14 cellular contexts compared by ENCODE assay signal in the genomic region with DNA sequence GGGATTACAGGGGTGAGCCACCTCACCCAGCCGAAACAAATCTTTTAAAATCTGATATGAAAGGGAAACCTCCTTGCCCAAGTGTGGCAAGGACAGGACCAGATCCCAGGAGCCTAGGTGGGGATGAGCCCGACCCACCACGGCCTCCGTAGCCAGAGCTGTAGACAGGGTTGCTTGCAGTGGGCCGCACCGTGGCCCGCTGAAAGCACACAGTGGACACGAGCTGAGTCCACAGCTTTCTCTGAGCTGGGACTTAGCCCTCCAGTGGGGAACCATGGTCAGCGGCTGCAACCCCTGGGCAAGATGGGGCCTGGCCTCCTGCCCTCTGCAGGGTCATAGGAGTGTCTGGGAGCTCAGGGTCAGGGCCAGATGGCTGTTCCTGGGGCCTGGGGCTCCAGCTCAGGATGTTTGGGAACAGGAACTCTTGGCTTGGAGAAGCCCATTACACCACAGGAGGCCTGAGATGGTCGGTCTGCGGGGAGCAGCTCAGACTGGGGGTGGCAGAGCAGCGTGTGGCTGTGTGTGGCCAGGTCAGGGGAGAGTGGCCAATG. TPM values are rescaled to one million over a fixed set of nuclear protein-coding genes. Genes with fewer than 3 reads are reported as not detected.
"Had no signal": no experiment of that assay in that cellular context is flagged by ENCODE, and none has a peak within 500 bp of the region (broad histone marks: within the 10 kb centered on the region; RNA-seq: fewer than 3 reads in every experiment).

No MANE protein-coding gene starts in this region.

- H3K27me3 ChIP-seq: body of pancreas, gastrocnemius medialis, heart right ventricle had no signal

- H3K9me3 Mint-ChIP-seq: nephron had no signal

- H3K36me3 ChIP-seq: gastrocnemius medialis, heart right ventricle had no signal

- H3K27ac ChIP-seq: epithelial cell of prostate, gastrocnemius medialis, heart right ventricle had no signal

- H3K9me3 ChIP-seq: body of pancreas, gastrocnemius medialis, heart right ventricle had no signal

- H3K4me1 Mint-ChIP-seq: nephron had no signal

- H3K4me3 ChIP-seq: body of pancreas, gastrocnemius medialis, heart right ventricle had no signal

- DNase-seq: body of pancreas; central memory CD4-positive, alpha-beta T cell; cortex of kidney; effector memory CD4-positive, alpha-beta T cell; gastrocnemius medialis; heart right ventricle; mammary epithelial cell; stimulated activated CD4-positive, alpha-beta T cell treated with anti-CD3 and anti-CD28 coated beads, Interleukin-4, amount 100 ng/mL, for 1 hour had no signal

- H3K4me3 Mint-ChIP-seq: nephron had no signal

- ATAC-seq: body of pancreas, gastrocnemius medialis, heart right ventricle, left lobe of liver, SK-N-SH treated with all-trans-retinoic acid at 6 μM for 48 hours had no signal

RNA-seq across cellular contexts. Expression of gene GP9, which starts 24.7 kb away (rescaled TPM):
- total RNA-seq: body of pancreas, heart right ventricle, mammary epithelial cell, osteocyte, urinary bladder had no signal
